ENCODE assay signal across 19 cellular contexts in the genomic region with DNA sequence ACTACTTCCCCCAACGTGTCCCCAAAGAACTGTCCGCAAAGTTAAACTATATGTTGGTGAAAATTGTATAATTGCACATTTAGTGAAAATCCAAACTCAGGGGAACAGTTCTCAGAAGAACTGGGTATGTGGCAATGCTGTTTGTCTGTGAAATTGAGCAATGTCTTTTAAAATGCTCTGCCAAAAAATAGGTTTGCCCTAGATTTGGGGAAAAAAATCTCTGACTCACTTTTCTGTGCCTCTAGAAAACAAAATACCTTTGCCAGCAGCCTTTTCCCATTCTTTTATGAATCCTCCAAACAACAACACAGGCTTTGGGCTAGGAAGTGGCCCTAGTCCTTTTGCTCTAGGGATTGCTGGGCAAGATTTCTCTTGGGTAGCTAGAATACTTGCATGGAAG. TPM values are rescaled to one million over a fixed set of nuclear protein-coding genes. Genes with fewer than 3 reads are reported as not detected.
DNase-seq lines count a peak whose midpoint lies in the region; ATAC-seq, FAIRE-seq and TF ChIP-seq lines count a peak whose summit lies in the region.
"Had no signal": no experiment of that assay in that cellular context is flagged by ENCODE, and none has a peak within 500 bp of the region (broad histone marks: within the 10 kb centered on the region; RNA-seq: fewer than 3 reads in every experiment).

No MANE protein-coding gene starts in this region.

- no peak overlapping the region for H3K9ac ChIP-seq in astrocyte (ENCODE audit: low read length)

- H3K27me3 ChIP-seq in astrocyte (ENCODE audit: insufficient read depth, low read length) (no peaks in the 10 kb centered on the region), thoracic aorta (replicated peaks; ENCODE audit: insufficient read depth) (no peaks in the 10 kb centered on the region)

- H3K36me3 Mint-ChIP-seq in astrocyte (ENCODE audit: low read depth, unreplicated experiment), result no peaks in the 10 kb centered on the region
- H3K36me3 Mint-ChIP-seq: brain; CD8-positive, alpha-beta T cell had no signal

- no peak overlapping the region for H3K27ac ChIP-seq in astrocyte (ENCODE audit: low read depth, low read length)
- H3K27ac ChIP-seq in thoracic aorta, result no peak overlapping the region
- H3K27ac ChIP-seq: WERI-Rb-1 had no signal

- peaks cover 4% of the 10 kb centered on the region for H3K9me3 Mint-ChIP-seq in astrocyte (ENCODE audit: unreplicated experiment)

- TF ChIP-seq CTCF in astrocyte (IDR thresholded peaks at IDR 0.05; ENCODE audit: insufficient read depth, low read depth, low read length) (no peak), thoracic aorta (IDR thresholded peaks at IDR 0.05) (no peak)

- H3K4me3 Mint-ChIP-seq in astrocyte (ENCODE audit: unreplicated experiment), result no peak overlapping the region
- H3K4me3 Mint-ChIP-seq: brain; CD8-positive, alpha-beta T cell; stimulated activated naive CD8-positive, alpha-beta T cell treated with anti-CD3 and anti-CD28 coated beads, Interleukin-15, Interleukin-2, amounts not matched to agents 100 ng/mL and 50 ng/mL, for 24 hours had no signal

- FAIRE-seq in astrocyte (lab: Jason Lieb, UNC), result no peak
- FAIRE-seq: kidney had no signal

- H3K36me3 ChIP-seq in astrocyte (ENCODE audit: insufficient read depth, low read length) (no peaks in the 10 kb centered on the region), thoracic aorta (no peaks in the 10 kb centered on the region)
- H3K36me3 ChIP-seq: WERI-Rb-1 had no signal

- H3K4me3 ChIP-seq in astrocyte (ENCODE audit: insufficient read depth, low read depth, low read length) (no peak overlapping the region), thoracic aorta (no peak overlapping the region)

- H3K4me2 ChIP-seq in astrocyte (ENCODE audit: low read length), result no peak overlapping the region

- no peak overlapping the region for H3K27ac Mint-ChIP-seq in astrocyte (ENCODE audit: unreplicated experiment)
- H3K27ac Mint-ChIP-seq: brain; CD8-positive, alpha-beta T cell; stimulated activated naive CD8-positive, alpha-beta T cell treated with anti-CD3 and anti-CD28 coated beads, Interleukin-15, Interleukin-2, amounts not matched to agents 100 ng/mL and 50 ng/mL, for 24 hours had no signal

- H3K4me1 Mint-ChIP-seq in astrocyte (ENCODE audit: low read depth, unreplicated experiment), result no peaks in the 10 kb centered on the region
- H3K4me1 Mint-ChIP-seq: brain had no signal

- intact Hi-C loops in left ventricle myocardium superior (cut with micrococcal nuclease), result no loop called here

- DNase-seq in NOMO-1 treated with DMSO at 0.1 percent for 48 hours (lab: John Stamatoyannopoulos, UW; ENCODE audit: unreplicated experiment), result peak; percentile 5
- DNase-seq in NOMO-1 treated with dmso at 0.1 percent for 144 hours (lab: John Stamatoyannopoulos, UW; ENCODE audit: unreplicated experiment), result no peak
- peak; percentile 20 for DNase-seq in astrocyte (ENCODE audit: low read depth)
- DNase-seq in left ventricle myocardium superior, result no peak
- no peak for DNase-seq in thoracic aorta (ENCODE audit: low spot score)
- DNase-seq in SW480 (ENCODE audit: low spot score), result no peak
- DNase-seq in UCSD-AML1 (lab: John Stamatoyannopoulos, UW; ENCODE audit: unreplicated experiment), result no peak
- no peak for DNase-seq in activated CD4-positive, alpha-beta T cell treated with anti-CD3 and anti-CD28 coated beads for 48 hours
- DNase-seq: 8988T; activated effector memory CD4-positive, alpha-beta T cell treated with anti-CD3 and anti-CD28 coated beads, Interleukin-2, amount 50 U/mL, for 16 hours; CD8-positive, alpha-beta T cell; effector CD8-positive, alpha-beta T cell; kidney; NCI-H1436 treated with DMSO at 0.1 percent for 48 hours; NCI-H345; WERI-Rb-1 had no signal

- ATAC-seq in left ventricle myocardium superior (peak; percentile 28), thoracic aorta (ENCODE audit: insufficient number of reproducible peaks, low FRiP score, low read depth) (peak; percentile 50)
- ATAC-seq: CD8-positive, alpha-beta T cell; SK-N-SH treated with all-trans-retinoic acid at 6 μM for 48 hours had no signal

- no peak overlapping the region for H2AFZ ChIP-seq in astrocyte (ENCODE audit: low read depth, low read length)

- H3K9me3 ChIP-seq in astrocyte (ENCODE audit: insufficient read depth, low read depth, low read length) (no peaks in the 10 kb centered on the region), thoracic aorta (no peaks in the 10 kb centered on the region)

- no peaks in the 10 kb centered on the region for H3K27me3 Mint-ChIP-seq in astrocyte (ENCODE audit: low read depth, unreplicated experiment)
- H3K27me3 Mint-ChIP-seq: brain; stimulated activated naive CD8-positive, alpha-beta T cell treated with anti-CD3 and anti-CD28 coated beads, Interleukin-15, Interleukin-2, amounts not matched to agents 100 ng/mL and 50 ng/mL, for 24 hours had no signal

- no peaks in the 10 kb centered on the region for H3K4me1 ChIP-seq in astrocyte (ENCODE audit: insufficient read depth, low read length)
- peaks cover 0 to 4% of the 10 kb centered on the region in 2 donors for H3K4me1 ChIP-seq in thoracic aorta (ENCODE audit: control insufficient read depth in 1 of 2, low read depth in 2 of 2)

- H4K20me1 ChIP-seq in astrocyte (ENCODE audit: insufficient read depth, low read length), result no peaks in the 10 kb centered on the region

- no peaks in the 10 kb centered on the region for H3K79me2 ChIP-seq in astrocyte (ENCODE audit: insufficient read depth, low read length)

RNA-seq across cellular contexts. Expression of gene ZNF608, which starts 37.4 kb away (rescaled TPM):
- total RNA-seq in astrocyte (57.3 and 61.5 TPM in 2 replicates), left ventricle myocardium superior (18.2 TPM), thoracic aorta (10 to 100 TPM; 13.5 to 30.4 TPM)

Comparison
In these comparisons a context has a peak if more than half of its experiments do, and no peak if none do; other contexts are left out.
1. DNase-seq: peak in NOMO-1 treated with DMSO at 0.1 percent for 48 hours (single experiment) and astrocyte (single experiment); none in NOMO-1 treated with dmso at 0.1 percent for 144 hours (single experiment), left ventricle myocardium superior (single experiment), thoracic aorta (single experiment), SW480 (single experiment), UCSD-AML1 (single experiment) and activated CD4-positive, alpha-beta T cell treated with anti-CD3 and anti-CD28 coated beads for 48 hours (single experiment).